13 cellular contexts compared by ENCODE assay signal in the genomic region with DNA sequence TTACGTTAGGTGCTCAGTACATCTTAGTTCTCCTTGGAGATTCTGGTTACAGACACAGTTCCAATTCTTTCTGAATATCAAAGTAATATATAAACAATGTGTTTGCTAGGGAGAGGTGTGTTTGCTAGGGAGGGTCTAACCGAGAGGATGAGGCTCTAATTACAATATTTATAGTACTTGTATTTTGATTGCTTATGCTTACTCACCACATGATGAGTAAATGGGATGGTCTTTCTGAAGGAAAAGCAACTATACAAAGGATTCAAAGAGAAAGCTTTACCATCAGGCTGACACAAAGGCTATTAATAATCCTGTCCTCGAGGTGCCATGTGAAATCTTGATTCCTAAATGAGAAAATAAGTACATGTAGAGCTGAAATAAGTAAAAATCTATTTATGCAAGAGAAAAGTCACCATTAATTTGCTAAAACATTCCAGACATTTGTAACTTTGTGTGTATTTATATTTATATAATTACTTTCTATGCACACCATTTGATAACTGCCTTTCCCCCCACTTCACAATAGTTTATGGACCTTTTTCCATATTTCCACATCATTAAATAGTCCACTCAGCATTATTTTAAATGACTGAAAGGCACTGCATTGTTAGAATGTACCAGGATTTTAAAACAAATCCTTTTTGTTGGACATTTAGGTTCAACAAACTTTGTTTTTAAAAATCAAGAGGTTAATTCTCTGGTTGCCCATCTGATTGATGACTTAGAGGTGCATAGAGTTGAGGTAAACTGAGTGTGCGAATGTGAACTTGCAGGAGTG.
DNase-seq lines count a peak whose midpoint lies in the region; ATAC-seq, FAIRE-seq and TF ChIP-seq lines count a peak whose summit lies in the region.
"Had no signal": no experiment of that assay in that cellular context is flagged by ENCODE, and none has a peak within 500 bp of the region (broad histone marks: within the 10 kb centered on the region; RNA-seq: fewer than 3 reads in every experiment).

No MANE protein-coding gene starts in this region.

- H3K4me1 ChIP-seq in ACC112 (ENCODE audit: control insufficient read depth, insufficient read depth, low read length, unreplicated experiment), result peaks cover 62% of the 10 kb centered on the region

- peak overlapping the region; percentile 37; the same call in 1 of the 2 replicates for H3K4me3 ChIP-seq in ACC112 (ENCODE audit: low read depth, low read length)
- H3K4me3 ChIP-seq in bronchial epithelial cell (ENCODE audit: low read depth, low read length), result no peak overlapping the region

- TF ChIP-seq CTCF in bronchial epithelial cell (IDR thresholded peaks at IDR 0.05; ENCODE audit: insufficient read depth, low read length, severe bottlenecking), result no peak

- H3K27me3 ChIP-seq in ACC112 (ENCODE audit: insufficient read depth, low read length) (no peaks in the 10 kb centered on the region), bronchial epithelial cell (ENCODE audit: control insufficient read depth, insufficient read depth, low read length) (no peaks in the 10 kb centered on the region)
- H3K27me3 ChIP-seq: neutrophil had no signal

- H3K36me3 ChIP-seq in ACC112 (ENCODE audit: insufficient read depth, low read length), result 0 out of 2 replicates have a peak, but pooled peaks cover 2% of the 10 kb centered on the region
- H3K36me3 ChIP-seq in bronchial epithelial cell (ENCODE audit: control insufficient read depth, insufficient read depth, low read length), result no peaks in the 10 kb centered on the region
- H3K36me3 ChIP-seq: neutrophil had no signal

- H3K79me2 ChIP-seq in ACC112 (ENCODE audit: control insufficient read depth, insufficient read depth, low read length, unreplicated experiment), result peaks cover 3% of the 10 kb centered on the region

- FAIRE-seq in bronchial epithelial cell (lab: Jason Lieb, UNC), result no peak

- H2AFZ ChIP-seq in ACC112 (ENCODE audit: low read length, unreplicated experiment), result no peak overlapping the region

- ATAC-seq in left lobe of liver, result no peak
- ATAC-seq in HG02870 (IDR thresholded peaks at IDR 0.05; ENCODE audit: unreplicated experiment), result no peak
- ATAC-seq: HCT116 had no signal

- peak overlapping the region; percentile 98 for H3K27ac ChIP-seq in ACC112 (ENCODE audit: low read depth, low read length)
- H3K27ac ChIP-seq: neutrophil had no signal

- DNase-seq in LHCN-M2 (ENCODE audit: low read depth), result peak; percentile 83
- peak; percentile 95 for DNase-seq in bronchial epithelial cell (ENCODE audit: low read depth)
- peak; percentile 24 for DNase-seq in kidney glomerular epithelial cell (lab: John Stamatoyannopoulos, UW)
- no peak for DNase-seq in left lobe of liver (ENCODE audit: low spot score)
- DNase-seq in SHP77 (lab: John Stamatoyannopoulos, UW), result no peak
- DNase-seq in NCI-H1092 (lab: John Stamatoyannopoulos, UW), result no peak
- DNase-seq: activated B cell treated with CpG ODN at 0.5 μM for 24 hours, DMS 273 treated with DMSO at 0.1 percent for 48 hours, NCI-H2171 treated with DMSO at 0.1 percent for 48 hours had no signal

Comparison
In these comparisons a context has a peak if more than half of its experiments do, and no peak if none do; other contexts are left out.
1. DNase-seq: peak in LHCN-M2 (single experiment), bronchial epithelial cell (single experiment) and kidney glomerular epithelial cell (single experiment); none in left lobe of liver (single experiment), SHP77 (0 of 2) and NCI-H1092 (single experiment).